Comparison of ENCODE assay signal across 9 cellular contexts in the genomic region with DNA sequence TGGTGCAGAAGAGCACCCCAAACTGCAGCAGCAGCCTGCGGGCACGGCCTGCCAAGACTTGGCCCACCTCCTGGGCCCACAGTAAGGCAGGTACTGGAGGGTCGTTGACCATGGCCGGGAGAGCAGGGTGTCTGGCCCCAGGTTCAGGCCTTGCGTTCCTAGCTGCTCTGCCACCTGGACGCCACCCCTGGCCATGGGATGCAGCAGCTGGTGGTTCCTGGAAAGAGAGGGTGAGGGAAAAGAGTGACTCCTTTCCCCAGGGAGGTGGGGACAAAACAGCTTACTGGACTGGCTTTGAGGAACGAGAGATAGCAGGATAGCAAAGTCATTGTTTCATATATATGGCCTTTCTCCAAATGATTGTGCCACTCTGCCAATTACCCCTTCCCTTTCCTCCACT. TPM values are rescaled to one million over a fixed set of nuclear protein-coding genes. Genes with fewer than 3 reads are reported as not detected.
A peak's percentile ranks its signal among the peaks of the same experiment; 100 is the strongest.
DNase-seq lines count a peak whose midpoint lies in the region.
"Had no signal": no experiment of that assay in that cellular context is flagged by ENCODE, and none has a peak within 500 bp of the region (broad histone marks: within the 10 kb centered on the region; RNA-seq: fewer than 3 reads in every experiment).

No MANE protein-coding gene starts in this region.

- peak overlapping the region; percentile 46 for H3K14ac ChIP-seq in trophoblast cell (ENCODE audit: low read length)

- H2BK12ac ChIP-seq in trophoblast cell (ENCODE audit: low read length): no peak overlapping the region

- peak overlapping the region; percentile 63 for H3K4me2 ChIP-seq in trophoblast cell (ENCODE audit: low read length)

- no peaks in the 10 kb centered on the region for H3K27me3 ChIP-seq in SJSA1 (replicated peaks)
- H3K27me3 ChIP-seq in esophagus (ENCODE audit: control insufficient read depth in 1 of 2, insufficient read depth in 2 of 2, low read length in 2 of 2): no peaks in the 10 kb centered on the region
- H3K27me3 ChIP-seq in trophoblast cell (ENCODE audit: insufficient read depth, low read length): no peaks in the 10 kb centered on the region

- peak overlapping the region; percentile 18 for H3K4ac ChIP-seq in trophoblast cell (ENCODE audit: low read depth, low read length)

- H3K9me3 ChIP-seq in SJSA1 (replicated peaks) (no peaks in the 10 kb centered on the region), esophagus (ENCODE audit: control insufficient read depth in 2 of 2, insufficient read depth in 1 of 2, low read depth in 1 of 2, low read length in 1 of 2) (no peaks in the 10 kb centered on the region), trophoblast cell (ENCODE audit: insufficient read depth, low read depth, low read length) (no peaks in the 10 kb centered on the region)

- H3K27me3 Mint-ChIP-seq in T-helper 1 cell treated with Interleukin-12 subunit alpha and Interleukin-12 subunit beta and Interleukin-4 antibody, amounts not matched to agents 30 μg/mL and 1 μg/mL, for 36 hours (ENCODE audit: low read depth): no peaks in the 10 kb centered on the region

- peak overlapping the region; percentile 58 for H3K18ac ChIP-seq in trophoblast cell (ENCODE audit: low read length)

- H3K4me3 Mint-ChIP-seq in T-helper 1 cell treated with Interleukin-12 subunit alpha and Interleukin-12 subunit beta and Interleukin-4 antibody, amounts not matched to agents 30 μg/mL and 1 μg/mL, for 36 hours: peak overlapping the region; percentile 87

- peaks cover 22% of the 10 kb centered on the region for H3K79me1 ChIP-seq in trophoblast cell (ENCODE audit: low read length)

- H3K79me2 ChIP-seq in trophoblast cell (ENCODE audit: control insufficient read depth, insufficient read depth, low read length, poor library complexity): peaks cover 10% of the 10 kb centered on the region

- H3K9me3 Mint-ChIP-seq in T-helper 1 cell treated with Interleukin-12 subunit alpha and Interleukin-12 subunit beta and Interleukin-4 antibody, amounts not matched to agents 30 μg/mL and 1 μg/mL, for 36 hours: no peaks in the 10 kb centered on the region

- H3K4me3 ChIP-seq in SJSA1: peak overlapping the region; percentile 56
- peak overlapping the region in 1 of 2 donors; percentile 93 for H3K4me3 ChIP-seq in esophagus (ENCODE audit: low read depth in 1 of 2, low read length in 2 of 2)
- no peak overlapping the region for H3K4me3 ChIP-seq in trophoblast cell (ENCODE audit: low read depth, low read length)

- no peak for DNase-seq in T-helper 1 cell
- no peak for DNase-seq in SJSA1 (ENCODE audit: low read depth in 1 of 2, low spot score in 2 of 2)
- DNase-seq in trophoblast cell: no peak
- no peak for DNase-seq in pons (ENCODE audit: low spot score)
- DNase-seq in islet precursor cell: no peak
- no peak for DNase-seq in activated gamma-delta T cell (lab: John Stamatoyannopoulos, UW)

- peak overlapping the region; percentile 55 for H2AK5ac ChIP-seq in trophoblast cell (ENCODE audit: low read length)

- H3K9ac ChIP-seq in trophoblast cell (ENCODE audit: low read length): peak overlapping the region; percentile 35

- H3K36me3 ChIP-seq in SJSA1 (peaks cover 80% of the 10 kb centered on the region), esophagus (ENCODE audit: control insufficient read depth in 2 of 2, insufficient read depth in 2 of 2, low read length in 1 of 2) (no peaks in the 10 kb centered on the region), trophoblast cell (ENCODE audit: control insufficient read depth in 1 of 2, insufficient read depth in 2 of 2, low read length in 2 of 2) (peaks cover 7 to 15% of the 10 kb centered on the region in 2 experiments)

- H2BK120ac ChIP-seq in trophoblast cell (ENCODE audit: insufficient read depth, low read length, poor library complexity): no peak overlapping the region

- no peak overlapping the region for H3K23ac ChIP-seq in trophoblast cell (ENCODE audit: low read length)

- H3K27ac Mint-ChIP-seq in T-helper 1 cell treated with Interleukin-12 subunit alpha and Interleukin-12 subunit beta and Interleukin-4 antibody, amounts not matched to agents 30 μg/mL and 1 μg/mL, for 36 hours: peak overlapping the region; percentile 75

- H3K27ac ChIP-seq in SJSA1 (peak overlapping the region; percentile 67), esophagus (ENCODE audit: low read depth in 2 of 2, low read length in 1 of 2) (peak overlapping the region; percentile 83 to 93), trophoblast cell (ENCODE audit: low read depth, low read length) (peak overlapping the region; percentile 58)

- H4K91ac ChIP-seq in trophoblast cell (ENCODE audit: low read depth, low read length): peak overlapping the region; percentile 1

- H3K4me1 ChIP-seq in SJSA1 (replicated peaks): peaks cover 29% of the 10 kb centered on the region
- peaks cover 3 to 14% of the 10 kb centered on the region in 2 donors for H3K4me1 ChIP-seq in esophagus (ENCODE audit: control insufficient read depth in 2 of 2, insufficient read depth in 2 of 2, low read length in 1 of 2)
- peaks cover 25 to 30% of the 10 kb centered on the region in 2 experiments for H3K4me1 ChIP-seq in trophoblast cell (ENCODE audit: control insufficient read depth in 1 of 2, insufficient read depth in 2 of 2, low read length in 2 of 2)

- H4K8ac ChIP-seq in trophoblast cell (ENCODE audit: low read depth, low read length): peak overlapping the region; percentile 38

- H2AFZ ChIP-seq in trophoblast cell (ENCODE audit: insufficient read depth, low read length, poor library complexity): peak overlapping the region; percentile 7

- peaks cover 45% of the 10 kb centered on the region for H3K4me1 Mint-ChIP-seq in T-helper 1 cell treated with Interleukin-12 subunit alpha and Interleukin-12 subunit beta and Interleukin-4 antibody, amounts not matched to agents 30 μg/mL and 1 μg/mL, for 36 hours (ENCODE audit: low read depth)

- peaks cover 19% of the 10 kb centered on the region for H3K36me3 Mint-ChIP-seq in T-helper 1 cell treated with Interleukin-12 subunit alpha and Interleukin-12 subunit beta and Interleukin-4 antibody, amounts not matched to agents 30 μg/mL and 1 μg/mL, for 36 hours (ENCODE audit: low read depth)

- no peak overlapping the region for H2BK5ac ChIP-seq in trophoblast cell (ENCODE audit: low read depth, low read length, poor library complexity)

- no peak overlapping the region for H4K12ac ChIP-seq in trophoblast cell (ENCODE audit: low read depth, low read length)

- WGBS in esophagus, 2 donors: 37 to 50% methylated on average over 7 of the region's 7 CpGs
- no CpG with 5 or more reads among the region's 7 CpGs for WGBS in trophoblast cell (ENCODE audit: extremely low coverage, insufficient coverage, insufficient read length)

RNA-seq across cellular contexts. Expression of a gene that starts 1.8 kb away (rescaled TPM):
- total RNA-seq in SJSA1 (2014; rRNA removed; shearing (Covaris generic)): 51.4 and 138 TPM in 2 replicates
- 10 to 100 TPM; 33.9 to 58.9 TPM for polyA plus RNA-seq in esophagus
- polyA plus RNA-seq in trophoblast cell (2013): 39.4 and 47.0 TPM in 2 replicates

RNA-seq across cellular contexts. Expression of a gene that starts 2.1 kb away (rescaled TPM):
- not detected in 2 replicates for total RNA-seq in SJSA1 (2014; rRNA removed; shearing (Covaris generic))
- under 1 TPM; 0.04 to 0.24 TPM for polyA plus RNA-seq in esophagus
- 0.31 and 0.32 TPM in 2 replicates for polyA plus RNA-seq in trophoblast cell (2013)
- total RNA-seq: dermis microvascular lymphatic vessel endothelial cell had no signal

RNA-seq across cellular contexts. Expression of a gene that starts 16.1 kb away (rescaled TPM):
- 0.55 and 0.85 TPM in 2 replicates for total RNA-seq in SJSA1 (2014; rRNA removed; shearing (Covaris generic))
- 1 to 10 TPM; 1.4 to 2.4 TPM for polyA plus RNA-seq in esophagus
- polyA plus RNA-seq in trophoblast cell (2013): 0.03 and 0.05 TPM in 2 replicates

RNA-seq across cellular contexts. Expression of a gene that starts 21.9 kb away (rescaled TPM):
- total RNA-seq in SJSA1 (2014; rRNA removed; shearing (Covaris generic)): 9.8 and 18.6 TPM in 2 replicates
- polyA plus RNA-seq in esophagus: 10 to 100 TPM; 27.5 to 27.9 TPM
- polyA plus RNA-seq in trophoblast cell (2013): 29.1 and 31.7 TPM in 2 replicates

RNA-seq across cellular contexts. Expression of a gene that starts 22.9 kb away (rescaled TPM):
- total RNA-seq in SJSA1 (2014; rRNA removed; shearing (Covaris generic)): 47.6 and 51.3 TPM in 2 replicates
- 10 to 100 TPM; 13.3 to 31.1 TPM for polyA plus RNA-seq in esophagus
- 62.8 and 63.8 TPM in 2 replicates for polyA plus RNA-seq in trophoblast cell (2013)
